ENCODE assay signal across 5 cellular contexts in genomic region chr18:11613073-11613472, GRCh38. TPM values are rescaled to one million over a fixed set of nuclear protein-coding genes. Genes with fewer than 3 reads are reported as not detected.
"Had no signal": no experiment of that assay in that cellular context is flagged by ENCODE, and none has a peak within 500 bp of the region (broad histone marks: within the 10 kb centered on the region; RNA-seq: fewer than 3 reads in every experiment).

No MANE protein-coding gene starts in this region.

RNA-seq across cellular contexts. Expression of gene SLC35G4, which starts 3.7 kb away (rescaled TPM):
- total RNA-seq: HepG2, HT-29, HT1080, IMR-90, K562 had no signal
